In genomic region chr16:1723450-1724147, GRCh38 we compare ENCODE assay signal across 8 cellular contexts. TPM values are rescaled to one million over a fixed set of nuclear protein-coding genes. Genes with fewer than 3 reads are reported as not detected.
DNase-seq lines count a peak whose midpoint lies in the region; ATAC-seq and TF ChIP-seq lines count a peak whose summit lies in the region.

No MANE protein-coding gene starts in this region.

- TF ChIP-seq CTCF in GM12865 (IDR thresholded peaks at IDR 0.05; ENCODE audit: insufficient read depth, low read depth, low read length, missing control alignments) (peak; percentile 68), ascending aorta (IDR thresholded peaks at IDR 0.05) (peak; percentile 56 to 80 (median 79))

- H3K27ac ChIP-seq in ascending aorta: peak overlapping the region; percentile 15 to 50

- no peak for ATAC-seq in GM18867 (IDR thresholded peaks at IDR 0.05; ENCODE audit: unreplicated experiment)

- no peaks in the 10 kb centered on the region for H3K9me3 ChIP-seq in ascending aorta

- no peak overlapping the region for H3K4me3 ChIP-seq in GM12865 (ENCODE audit: low read depth, low read length)
- no peak overlapping the region for H3K4me3 ChIP-seq in ascending aorta

- peaks cover 5 to 16% of the 10 kb centered on the region in 2 donors for H3K4me1 ChIP-seq in ascending aorta

- peak; percentile 71 for DNase-seq in ACHN
- peak; percentile 36 for DNase-seq in GM12865 (ENCODE audit: low read depth)
- DNase-seq in RPMI7951 (ENCODE audit: low read depth): peak; percentile 46
- DNase-seq in ascending aorta (ENCODE audit: low spot score in 2 of 2): no peak
- peak; percentile 78 for DNase-seq in iPS-NIHi7 (ENCODE audit: extremely low spot score)
- peak; percentile 51 for DNase-seq in stimulated activated CD4-positive, alpha-beta T cell treated with anti-CD3 and anti-CD28 coated beads, Interleukin-4, amount 100 ng/mL, for 24 hours
- DNase-seq in NCI-H2107 treated with DMSO at 0.1 percent for 48 hours (lab: John Stamatoyannopoulos, UW; ENCODE audit: unreplicated experiment): no peak

- H3K27me3 ChIP-seq in ascending aorta: no peaks in the 10 kb centered on the region

- intact Hi-C loops in ascending aorta (cut with DNase I): no loop called here

- in situ Hi-C loops in ACHN (cut with HindIII; ENCODE audit: low pct_ligation_motif_present, low pct_unique_long_range_greater_than_20kb, low sequenced_read_pairs): no loop called here

- peaks cover 23 to 43% of the 10 kb centered on the region in 2 donors for H3K36me3 ChIP-seq in ascending aorta

RNA-seq across cellular contexts. Expression of gene MAPK8IP3, which starts 17.6 kb away (rescaled TPM):
- 6.7 and 16.3 TPM in 2 replicates for total RNA-seq in RPMI7951 (2014; rRNA removed; shearing (Covaris generic))
- 57.4 TPM for total RNA-seq in ascending aorta

RNA-seq across cellular contexts. Expression of gene JPT2, which starts 45.5 kb away (rescaled TPM):
- total RNA-seq in RPMI7951 (2014; rRNA removed; shearing (Covaris generic)): 140 and 148 TPM in 2 replicates
- total RNA-seq in ascending aorta: 18.3 TPM

RNA-seq across cellular contexts. Expression of gene NME3, which starts 47.7 kb away (rescaled TPM):
- total RNA-seq in RPMI7951 (2014; rRNA removed; shearing (Covaris generic)): 50.2 and 65.5 TPM in 2 replicates
- 326 TPM for total RNA-seq in ascending aorta

RNA-seq across cellular contexts. Expression of gene EME2, which starts 49.0 kb away (rescaled TPM):
- total RNA-seq in RPMI7951 (2014; rRNA removed; shearing (Covaris generic)): 1.1 and 1.6 TPM in 2 replicates
- total RNA-seq in ascending aorta: 25.3 TPM

RNA-seq across cellular contexts. Expression of gene MRPS34, which starts 49.3 kb away (rescaled TPM):
- total RNA-seq in RPMI7951 (2014; rRNA removed; shearing (Covaris generic)): 82.5 and 136 TPM in 2 replicates
- total RNA-seq in ascending aorta: 170 TPM

Comparison
In these comparisons a context has a peak if more than half of its experiments do, and no peak if none do; other contexts are left out.
1. DNase-seq: peak in ACHN (single experiment), GM12865 (single experiment), RPMI7951 (single experiment), iPS-NIHi7 (single experiment) and stimulated activated CD4-positive, alpha-beta T cell treated with anti-CD3 and anti-CD28 coated beads, Interleukin-4, amount 100 ng/mL, for 24 hours (single experiment); none in ascending aorta (0 of 2) and NCI-H2107 treated with DMSO at 0.1 percent for 48 hours (single experiment).